Comparison of ENCODE assay signal across 1 cellular context in the genomic region with DNA sequence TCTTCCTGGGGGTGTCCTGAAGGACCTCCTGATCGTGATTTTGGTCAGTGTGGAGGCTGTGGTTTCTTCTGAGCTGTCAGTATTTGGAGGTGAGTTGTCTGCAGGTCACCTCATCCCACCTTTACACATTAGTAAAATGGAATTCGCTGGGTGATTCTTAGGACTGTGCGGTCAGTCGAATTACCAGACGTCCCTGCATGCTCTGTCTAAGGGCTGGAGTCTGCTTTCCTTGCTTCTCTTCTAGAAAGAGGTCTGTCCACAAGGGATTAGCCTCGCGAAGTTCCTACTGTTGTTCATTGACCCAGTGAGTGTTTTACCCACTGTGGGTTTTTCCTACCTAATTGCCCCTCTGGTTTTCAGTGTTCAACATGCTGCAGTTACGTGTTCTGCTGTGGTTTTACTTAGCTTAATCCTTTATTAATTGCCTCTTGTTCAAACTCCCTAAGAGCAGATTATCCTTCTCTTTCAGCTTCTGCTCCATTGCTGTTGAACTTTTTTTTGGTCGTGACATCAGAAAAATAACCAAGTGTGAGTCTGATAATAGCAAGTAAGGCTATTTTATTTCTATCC.
TF ChIP-seq lines count a peak whose summit lies in the region.

No MANE protein-coding gene starts in this region.

TF ChIP-seq in HepG2, 621 proteins besides CTCF, POLR2A, EP300 and RAD21:
- TF ChIP-seq U2AF1 (optimal IDR thresholded peaks at IDR 0.05; ENCODE audit: low read depth, low read length) (no peak), KDM5B (CRISPR knock-in tag; IDR thresholded peaks at IDR 0.05; ENCODE audit: borderline replicate concordance) (no peak), TBX3 (IDR thresholded peaks at IDR 0.05; ENCODE audit: borderline replicate concordance) (no peak), ZFP82 (CRISPR knock-in tag; IDR thresholded peaks at IDR 0.05; ENCODE audit: borderline replicate concordance) (no peak)
- TF ChIP-seq, protein P1, sequence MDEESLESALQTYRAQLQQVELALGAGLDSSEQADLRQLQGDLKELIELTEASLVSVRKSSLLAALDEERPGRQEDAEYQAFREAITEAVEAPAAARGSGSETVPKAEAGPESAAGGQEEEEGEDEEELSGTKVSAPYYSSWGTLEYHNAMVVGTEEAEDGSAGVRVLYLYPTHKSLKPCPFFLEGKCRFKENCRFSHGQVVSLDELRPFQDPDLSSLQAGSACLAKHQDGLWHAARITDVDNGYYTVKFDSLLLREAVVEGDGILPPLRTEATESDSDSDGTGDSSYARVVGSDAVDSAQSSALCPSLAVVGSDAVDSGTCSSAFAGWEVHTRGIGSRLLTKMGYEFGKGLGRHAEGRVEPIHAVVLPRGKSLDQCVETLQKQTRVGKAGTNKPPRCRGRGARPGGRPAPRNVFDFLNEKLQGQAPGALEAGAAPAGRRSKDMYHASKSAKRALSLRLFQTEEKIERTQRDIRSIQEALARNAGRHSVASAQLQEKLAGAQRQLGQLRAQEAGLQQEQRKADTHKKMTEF (CRISPR knock-in tag; IDR thresholded peaks at IDR 0.05), result no peak
TF ChIP-seq in HepG2: peak in this region for 0.
